In the genomic region with DNA sequence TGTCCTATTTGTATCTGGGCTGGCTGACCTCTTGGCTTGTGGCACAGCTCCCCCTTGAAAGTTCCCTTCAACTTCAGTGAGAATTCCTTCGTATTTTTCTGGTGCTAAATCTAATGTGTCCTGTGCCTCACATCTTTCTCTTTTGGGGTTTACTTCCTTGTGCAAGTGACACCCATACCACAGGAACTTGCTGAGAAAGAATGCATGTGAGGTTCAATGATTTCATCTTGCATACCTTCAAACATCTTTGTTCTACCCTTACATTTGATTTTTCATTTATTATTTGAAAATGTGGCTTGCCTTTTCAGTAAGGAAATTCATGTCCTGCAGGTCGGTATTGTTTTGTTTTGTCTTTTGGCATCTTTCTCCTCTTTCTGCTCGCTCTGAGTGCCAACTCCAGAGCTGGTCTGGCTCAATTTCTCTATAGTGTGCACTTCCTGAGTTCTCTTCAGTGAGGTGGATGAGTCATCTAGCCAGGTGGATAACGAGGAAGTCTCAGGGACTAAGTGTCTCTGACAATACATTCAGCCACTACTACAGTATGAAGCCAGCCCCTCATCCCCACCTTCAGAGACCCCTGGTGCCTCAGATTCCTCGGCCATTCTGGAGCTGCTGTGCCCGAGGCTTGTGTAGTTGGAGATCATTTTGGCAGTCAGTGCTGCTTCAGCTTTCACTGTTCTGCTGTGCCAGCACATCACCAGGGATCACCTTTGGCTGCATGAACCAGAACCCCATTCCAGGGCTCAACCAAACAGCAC, we compare ENCODE assay signal across 13 cellular contexts. TPM values are rescaled to one million over a fixed set of nuclear protein-coding genes. Genes with fewer than 3 reads are reported as not detected.
A peak's percentile ranks its signal among the peaks of the same experiment; 100 is the strongest.
DNase-seq lines count a peak whose midpoint lies in the region; ATAC-seq, FAIRE-seq and TF ChIP-seq lines count a peak whose summit lies in the region.
"Had no signal": no experiment of that assay in that cellular context is flagged by ENCODE, and none has a peak within 500 bp of the region (broad histone marks: within the 10 kb centered on the region; RNA-seq: fewer than 3 reads in every experiment).

No MANE protein-coding gene starts in this region.

- POLR2A ChIA-PET in A549 (lab: Yijun Ruan, JAX), result no interaction called here
- POLR2A ChIA-PET in HEK293 (lab: Yijun Ruan, JAX), result no interaction called here
- POLR2A ChIA-PET in HepG2 (lab: Yijun Ruan, JAX), result interaction anchor here (1.0 to 2.4 kb wide), 7 partner anchors 8 to 57 kb away, joined by 4 to 14 read pairs (median 6); no protein-coding TSS in a partner anchor

- H3K4me1 Mint-ChIP-seq in stimulated activated naive CD8-positive, alpha-beta T cell treated with anti-CD3 and anti-CD28 coated beads, Interleukin-15, amount 100 ng/mL, for 72 hours, result peaks cover 14% of the 10 kb centered on the region

- no peak overlapping the region for H2AFZ ChIP-seq in HepG2 (ENCODE audit: low read length)

- TF ChIP-seq EP300 in A549 (IDR thresholded peaks at IDR 0.05) (no peak), HepG2 (IDR thresholded peaks at IDR 0.05; ENCODE audit: low read depth in 2 of 2, low read length in 2 of 2) (no peak), HepG2 (CRISPR knock-in tag; IDR thresholded peaks at IDR 0.05; ENCODE audit: borderline replicate concordance) (no peak)

- BruUV-seq in HepG2 (replicated peaks; lab: Mats Ljungman, UMichigan), result no TSS peak

- H3K9me3 Mint-ChIP-seq in stimulated activated naive CD8-positive, alpha-beta T cell treated with anti-CD3 and anti-CD28 coated beads, Interleukin-15, amount 100 ng/mL, for 72 hours, result peaks cover 5 to 15% of the 10 kb centered on the region in 2 donors

- in situ Hi-C loops in astrocyte of the cerebellum (cut with HindIII; ENCODE audit: low sequenced_read_pairs), result no loop called here
- in situ Hi-C loops in HepG2 (cut with HindIII; ENCODE audit: extremely low pct_ligation_motif_present, low pct_unique_long_range_greater_than_20kb), result no loop called here

- no peak overlapping the region for H3K4me3 Mint-ChIP-seq in stimulated activated naive CD8-positive, alpha-beta T cell treated with anti-CD3 and anti-CD28 coated beads, Interleukin-15, amount 100 ng/mL, for 72 hours

- TF ChIP-seq RAD21 in A549 (conservative IDR thresholded peaks at IDR 0.05 in 1 of 2, IDR thresholded peaks at IDR 0.05 in 1 of 2) (no peak), HepG2 (CRISPR knock-in tag; IDR thresholded peaks at IDR 0.05) (no peak)

- no peaks in the 10 kb centered on the region for H3K36me3 ChIP-seq in HEK293 (ENCODE audit: control insufficient read depth in 2 of 2, insufficient read depth in 1 of 2, low read length in 2 of 2)
- H3K36me3 ChIP-seq in HepG2 (replicated peaks in 1 of 2; ENCODE audit: control insufficient read depth in 1 of 2, insufficient read depth in 2 of 2, low read length in 2 of 2), result no peaks in the 10 kb centered on the region
- no peaks in the 10 kb centered on the region for H3K36me3 ChIP-seq in effector memory CD4-positive, alpha-beta T cell (ENCODE audit: control insufficient read depth, insufficient read depth, low read length)

- 45% methylated on average over 6 of the region's 6 CpGs for WGBS in A549 (ENCODE audit: missing lambda C conversion rate)
- 17% methylated on average over 4 of the region's 6 CpGs for WGBS in HepG2 (ENCODE audit: low lambda C conversion rate)

- H3K4me2 ChIP-seq in A549 (peak overlapping the region; percentile 47; the same call in 2 of the 3 replicates), HepG2 (ENCODE audit: low read depth, low read length) (peak overlapping the region; percentile 18; the same call in 1 of the 2 replicates)

- peaks cover 29% of the 10 kb centered on the region for H3K27me3 Mint-ChIP-seq in stimulated activated naive CD8-positive, alpha-beta T cell treated with anti-CD3 and anti-CD28 coated beads, Interleukin-15, amount 100 ng/mL, for 72 hours

- DNase-seq in A549 (ENCODE audit: low read depth in 1 of 2, low spot score in 1 of 2) (no peak), astrocyte of the cerebellum (ENCODE audit: low read depth) (peak; percentile 8), HepG2 (ENCODE audit: low spot score) (no peak), cerebellar cortex (ENCODE audit: low spot score) (no peak), NCI-H524 (lab: John Stamatoyannopoulos, UW) (no peak)
- DNase-seq in stimulated activated naive CD8-positive, alpha-beta T cell treated with anti-CD3 and anti-CD28 coated beads, Interleukin-15, amount 100 ng/mL, for 72 hours, result no peak
- DNase-seq in effector memory CD4-positive, alpha-beta T cell, result no peak
- DNase-seq: activated gamma-delta T cell, left cardiac atrium, NCI-H2171, occipital lobe had no signal

- no peak for FAIRE-seq in A549 (lab: Jason Lieb, UNC)
- FAIRE-seq in HepG2 (lab: Jason Lieb, UNC), result no peak
- FAIRE-seq: frontal cortex had no signal

- TF ChIP-seq POLR2A in A549 (IDR thresholded peaks at IDR 0.05; ENCODE audit: low read length) (no peak), HepG2 (IDR thresholded peaks at IDR 0.05; ENCODE audit: insufficient read depth in 1 of 2, low read depth in 2 of 2, low read length in 2 of 2) (no peak)

- no peaks in the 10 kb centered on the region for H4K20me1 ChIP-seq in HepG2 (ENCODE audit: insufficient read depth, low read length)

- peak overlapping the region; percentile 43 to 61; a peak in 4 of 6 replicates for H3K27ac ChIP-seq in A549
- H3K27ac ChIP-seq in HEK293 (ENCODE audit: extremely low read depth, low read depth, low read length), result no peak overlapping the region
- H3K27ac ChIP-seq in HepG2 (ENCODE audit: extremely low read length, insufficient read depth, low read length), result peak overlapping the region; percentile 38
- H3K27ac ChIP-seq in effector memory CD4-positive, alpha-beta T cell (ENCODE audit: insufficient read depth, low read length, poor library complexity, severe bottlenecking), result no peak overlapping the region

- intact Hi-C loops in HepG2 (cut with micrococcal nuclease; ENCODE audit: unreplicated experiment), result no loop called here

- H3K9me3 ChIP-seq in A549 (no peaks in the 10 kb centered on the region), HEK293 (ENCODE audit: control insufficient read depth, insufficient read depth, low read depth, low read length) (no peaks in the 10 kb centered on the region), HepG2 (ENCODE audit: low read length) (no peaks in the 10 kb centered on the region)
- no peaks in the 10 kb centered on the region for H3K9me3 ChIP-seq in effector memory CD4-positive, alpha-beta T cell (ENCODE audit: control insufficient read depth, low read length)

- peak overlapping the region in 1 of 2 donors; percentile 1 for H3K27ac Mint-ChIP-seq in stimulated activated naive CD8-positive, alpha-beta T cell treated with anti-CD3 and anti-CD28 coated beads, Interleukin-15, amount 100 ng/mL, for 72 hours

- peaks cover 0 to 10% of the 10 kb centered on the region in 2 experiments; a peak in 1 of 5 replicates for H3K27me3 ChIP-seq in HepG2 (ENCODE audit: control insufficient read depth in 1 of 2, insufficient read depth in 2 of 2, low read length in 2 of 2)
- peaks cover 8% of the 10 kb centered on the region for H3K27me3 ChIP-seq in effector memory CD4-positive, alpha-beta T cell (replicated peaks; ENCODE audit: control insufficient read depth, insufficient read depth, low read length, poor library complexity, severe bottlenecking)

- H3K4me3 ChIP-seq in A549 (no peak overlapping the region), HEK293 (ENCODE audit: low read depth, low read length) (no peak overlapping the region), astrocyte of the cerebellum (ENCODE audit: low read depth, low read length) (no peak overlapping the region), HepG2 (replicated peaks in 1 of 3; ENCODE audit: insufficient read depth in 1 of 3, low read depth in 2 of 3, low read length in 3 of 3) (no peak overlapping the region)
- H3K4me3 ChIP-seq in effector memory CD4-positive, alpha-beta T cell (ENCODE audit: insufficient read depth, low read depth, low read length, poor library complexity, severe bottlenecking), result no peak overlapping the region

- no peak; a peak in 1 of 6 replicates for ATAC-seq in A549
- ATAC-seq in HepG2, result no peak; the same call in 2 of the 3 replicates
- ATAC-seq in stimulated activated naive CD8-positive, alpha-beta T cell treated with anti-CD3 and anti-CD28 coated beads, Interleukin-15, amount 100 ng/mL, for 72 hours, result no peak

- peaks cover 18% of the 10 kb centered on the region; the same call in 2 of the 3 replicates for H3K4me1 ChIP-seq in A549
- peaks cover 5% of the 10 kb centered on the region; the same call in 1 of the 2 replicates for H3K4me1 ChIP-seq in HEK293 (ENCODE audit: control insufficient read depth, insufficient read depth, low read length)
- peaks cover 86% of the 10 kb centered on the region for H3K4me1 ChIP-seq in HepG2 (ENCODE audit: insufficient read depth, low read length)
- no peaks in the 10 kb centered on the region for H3K4me1 ChIP-seq in effector memory CD4-positive, alpha-beta T cell (ENCODE audit: control insufficient read depth, insufficient read depth, low read length, poor library complexity, severe bottlenecking)

- no peak for TF ChIP-seq CTCF in A549 (IDR thresholded peaks at IDR 0.05)
- TF ChIP-seq CTCF in HEK293 (tag by site-specific recombination; IDR thresholded peaks at IDR 0.05), result no peak
- TF ChIP-seq CTCF in astrocyte of the cerebellum (IDR thresholded peaks at IDR 0.05; ENCODE audit: low read depth, low read length, missing control alignments), result no peak
- TF ChIP-seq CTCF in HepG2 (CRISPR knock-in tag; IDR thresholded peaks at IDR 0.05), result no peak

- CTCF ChIA-PET in A549 (lab: Yijun Ruan, JAX) (no interaction called here), HEK293 (lab: Yijun Ruan, JAX) (interaction anchor here (0.7 to 1.0 kb wide), 4 partner anchors 21 to 168 kb away, joined by 3 to 4 read pairs (median 3); no protein-coding TSS in a partner anchor), HepG2 (lab: Yijun Ruan, JAX; ENCODE audit: low intra/inter-chr PET ratio, low total read pairs) (no interaction called here)

- H3K79me2 ChIP-seq in HepG2 (ENCODE audit: insufficient read depth, low read length), result no peaks in the 10 kb centered on the region

- no peak overlapping the region for H3K9ac ChIP-seq in HepG2 (ENCODE audit: insufficient read depth, low read depth, low read length)

RNA-seq across cellular contexts. Expression of gene RIPK4, which starts 59.4 kb away (rescaled TPM):
- polyA plus RNA-seq in A549 (2011; rRNA removed), result 3.0 and 3.3 TPM in 2 replicates
- 5.8 and 8.1 TPM in 2 replicates for polyA plus RNA-seq in A549 (2012; cell fraction: cytosol; rRNA removed)
- 29.3 and 29.7 TPM in 2 replicates for polyA plus RNA-seq in A549 (2012; cell fraction: nucleus; rRNA removed)
- 5.1 to 6.4 TPM (median 5.7 TPM) in 3 replicates for polyA plus RNA-seq in A549 (2017; fragmentation: RNase III; extraction: RNeasy Plus Mini Kit Qiagen cat#74134 plus additional on column Dnase treatment)
- 5.0 and 8.3 TPM in 2 replicates for polyA minus RNA-seq in A549 (2011; rRNA and poly(A)+ RNA removed)
- 4.9 and 5.3 TPM in 2 replicates for total RNA-seq in HepG2 (2016; rRNA removed; fragmentation: Illumina TruSeq; extraction: Trizol)
- 0.51 and 0.71 TPM in 2 replicates for total RNA-seq in HepG2 (2016; cell fraction: cytosol; rRNA removed; fragmentation: Illumina TruSeq; extraction: Trizol; ENCODE audit: low read depth)
- total RNA-seq in HepG2 (2016; cell fraction: insoluble cytoplasmic fraction; rRNA removed; fragmentation: Illumina TruSeq; extraction: Trizol), result 4.4 and 5.2 TPM in 2 replicates
- 2.1 and 2.3 TPM in 2 replicates for total RNA-seq in HepG2 (2016; cell fraction: membrane; rRNA removed; fragmentation: Illumina TruSeq; extraction: Trizol)
- total RNA-seq in HepG2 (2016; cell fraction: nucleus; rRNA removed; fragmentation: Illumina TruSeq; extraction: Trizol), result 3.5 and 4.3 TPM in 2 replicates
- 3.1 and 3.7 TPM in 2 replicates for polyA plus RNA-seq in HepG2 (2011; rRNA removed)
- polyA plus RNA-seq in HepG2 (2011; cell fraction: cytosol; rRNA removed), result 2.8 TPM in 2 replicates
- polyA plus RNA-seq in HepG2 (2011; cell fraction: nucleus; rRNA removed), result 11.6 and 15.3 TPM in 2 replicates
- polyA plus RNA-seq in HepG2 (2012), result 5.1 and 8.2 TPM in 2 replicates
- 0.29 and 0.38 TPM in 2 replicates for polyA plus RNA-seq in HepG2 (2016; cell fraction: cytosol; fragmentation: Illumina TruSeq; extraction: Trizol; ENCODE audit: low read depth)
- 3.7 and 4.2 TPM in 2 replicates for polyA plus RNA-seq in HepG2 (2016; cell fraction: insoluble cytoplasmic fraction; fragmentation: Illumina TruSeq; extraction: Trizol; ENCODE audit: low read depth)
- 0.65 and 1.0 TPM in 2 replicates for polyA plus RNA-seq in HepG2 (2016; cell fraction: membrane; fragmentation: Illumina TruSeq; extraction: Trizol; ENCODE audit: low read depth)
- 6.2 and 7.7 TPM in 2 replicates for polyA plus RNA-seq in HepG2 (2016; cell fraction: nucleus; fragmentation: Illumina TruSeq; extraction: Trizol; ENCODE audit: insufficient read depth, low read depth)
- 0.70 and 14.5 TPM in 2 replicates for polyA minus RNA-seq in HepG2 (2011; rRNA and poly(A)+ RNA removed; ENCODE audit: low replicate concordance)
- 6.3 and 8.3 TPM in 2 replicates for polyA minus RNA-seq in HepG2 (2011; cell fraction: cytosol; rRNA and poly(A)+ RNA removed)
- 4.6 and 8.5 TPM in 2 replicates for polyA minus RNA-seq in HepG2 (2011; cell fraction: nucleus; rRNA and poly(A)+ RNA removed)
- total RNA-seq: frontal cortex had no signal

Comparison
In these comparisons a context has a peak if more than half of its experiments do, and no peak if none do; other contexts are left out.
1. H3K27ac ChIP-seq: peak in A549 (2 of 2) and HepG2 (single experiment); none in HEK293 (single experiment) and effector memory CD4-positive, alpha-beta T cell (single experiment).